8 cellular contexts compared by ENCODE assay signal in the genomic region with DNA sequence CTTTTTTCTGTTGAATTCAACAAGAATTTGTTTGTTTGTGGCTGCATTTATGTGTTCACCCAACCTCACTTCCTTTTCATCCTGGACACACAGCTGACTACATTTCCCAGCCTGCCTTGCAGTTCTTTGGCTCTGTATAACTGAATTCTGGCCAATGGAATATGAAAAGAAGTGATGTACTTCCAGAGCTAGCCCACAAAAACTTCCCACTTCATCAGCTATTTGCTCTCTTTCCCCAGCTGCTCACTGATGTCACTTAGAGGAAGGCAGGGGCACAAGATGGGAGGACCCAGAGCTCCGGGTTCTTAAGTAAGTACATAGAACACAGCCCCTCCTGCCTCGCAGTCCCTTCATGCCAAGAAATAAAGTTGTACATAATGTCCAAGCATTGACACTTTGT.
DNase-seq lines count a peak whose midpoint lies in the region; ATAC-seq and TF ChIP-seq lines count a peak whose summit lies in the region.

No MANE protein-coding gene starts in this region.

- ATAC-seq in left lung (peak; percentile 63), HG03097 (IDR thresholded peaks at IDR 0.05; ENCODE audit: low FRiP score, unreplicated experiment) (no peak)

- no peaks in the 10 kb centered on the region for H3K27me3 ChIP-seq in brain microvascular endothelial cell (replicated peaks)
- no peaks in the 10 kb centered on the region for H3K27me3 ChIP-seq in left lung
- H3K27me3 ChIP-seq in testis = no peaks in the 10 kb centered on the region

- in situ Hi-C loops in brain microvascular endothelial cell (cut with HindIII; ENCODE audit: low pct_ligation_motif_present, low sequenced_read_pairs) = no loop called here

- no peak for TF ChIP-seq POLR2A in testis (IDR thresholded peaks at IDR 0.05)

- H3K27ac ChIP-seq in brain microvascular endothelial cell = peak overlapping the region; percentile 75
- peak overlapping the region; percentile 64 to 79 for H3K27ac ChIP-seq in left lung
- H3K27ac ChIP-seq in testis = peak overlapping the region in 1 of 2 donors; percentile 77

- H3K36me3 ChIP-seq in brain microvascular endothelial cell (replicated peaks) = no peaks in the 10 kb centered on the region
- H3K36me3 ChIP-seq in left lung = no peaks in the 10 kb centered on the region
- no peaks in the 10 kb centered on the region for H3K36me3 ChIP-seq in testis (ENCODE audit: low read depth, missing control alignments)

- intact Hi-C loops in left lung (cut with DNase I) = no loop called here
- intact Hi-C loops in testis (cut with DNase I; ENCODE audit: low total_unique reads) = no loop called here

- TF ChIP-seq CTCF in brain microvascular endothelial cell (IDR thresholded peaks at IDR 0.05; ENCODE audit: low read depth, low read length, missing control alignments) (no peak), left lung (IDR thresholded peaks at IDR 0.05) (no peak), testis (IDR thresholded peaks at IDR 0.05) (no peak)

- DNase-seq in HT1080 (ENCODE audit: low read depth) (peak; percentile 49), brain microvascular endothelial cell (peak; percentile 93), left lung (peak in 1 of 2 donors; percentile 44), testis (peak; percentile 91), RPMI8226 (no peak), NCI-H2029 treated with DMSO at 0.1 percent for 48 hours (lab: John Stamatoyannopoulos, UW) (no peak)
- DNase-seq in NK-92 treated with Interleukin-12 subunit alpha and Interleukin-12 subunit beta, amount 100 ng/mL, for 24 hours (lab: John Stamatoyannopoulos, UW) = no peak

- H3K9me3 ChIP-seq in left lung (no peaks in the 10 kb centered on the region), testis (no peaks in the 10 kb centered on the region)

- H3K4me3 ChIP-seq in brain microvascular endothelial cell (ENCODE audit: low read depth, low read length) (peak overlapping the region; percentile 53), left lung (no peak overlapping the region), testis (peak overlapping the region; percentile 14 to 33)

- H3K4me1 ChIP-seq in left lung (peaks cover 9 to 17% of the 10 kb centered on the region in 2 donors), testis (peaks cover 17% of the 10 kb centered on the region)

- WGBS in testis, 2 donors = 18 to 43% methylated on average over 2 of the region's 2 CpGs

Comparison
In these comparisons a context has a peak if more than half of its experiments do, and no peak if none do; other contexts are left out.
1. DNase-seq: peak in HT1080 (single experiment), brain microvascular endothelial cell (single experiment) and testis (single experiment); none in NK-92 treated with Interleukin-12 subunit alpha and Interleukin-12 subunit beta, amount 100 ng/mL, for 24 hours (single experiment), RPMI8226 (single experiment) and NCI-H2029 treated with DMSO at 0.1 percent for 48 hours (single experiment).
2. H3K4me3 ChIP-seq: peak in brain microvascular endothelial cell (single experiment) and testis (2 of 2); none in left lung (0 of 2).